ENCODE assay signal across 16 cellular contexts in genomic region chr2:19841918-19842693, GRCh38. TPM values are rescaled to one million over a fixed set of nuclear protein-coding genes. Genes with fewer than 3 reads are reported as not detected.
A peak's percentile ranks its signal among the peaks of the same experiment; 100 is the strongest.
DNase-seq lines count a peak whose midpoint lies in the region; ATAC-seq, FAIRE-seq and TF ChIP-seq lines count a peak whose summit lies in the region.
"Had no signal": no experiment of that assay in that cellular context is flagged by ENCODE, and none has a peak within 500 bp of the region (broad histone marks: within the 10 kb centered on the region; RNA-seq: fewer than 3 reads in every experiment).

No MANE protein-coding gene starts in this region.

- peaks cover 37% of the 10 kb centered on the region for H3K27me3 Mint-ChIP-seq in activated T-helper 17 cell treated with anti-CD3 and anti-CD28 coated beads, Interleukin-2, amount 50 U/mL, for 72 hours

- no peaks in the 10 kb centered on the region for H3K36me3 ChIP-seq in RWPE2 (ENCODE audit: low read depth)
- H3K36me3 ChIP-seq in bronchial epithelial cell (ENCODE audit: control insufficient read depth, insufficient read depth, low read length), result no peaks in the 10 kb centered on the region
- H3K36me3 ChIP-seq in kidney (ENCODE audit: control insufficient read depth in 1 of 2, insufficient read depth in 2 of 2, low read length in 2 of 2), result no peaks in the 10 kb centered on the region
- no peaks in the 10 kb centered on the region for H3K36me3 ChIP-seq in neuronal stem cell (replicated peaks in 1 of 2; ENCODE audit: control insufficient read depth in 2 of 2, insufficient read depth in 2 of 2, low read length in 2 of 2)
- H3K36me3 ChIP-seq: BE2C had no signal

- no CpG with 5 or more reads among the region's 9 CpGs for WGBS in neuronal stem cell (ENCODE audit: extremely low coverage in 2 of 2, insufficient read length in 2 of 2, insufficient replicate concordance in 1 of 2), 2 donors

- peak overlapping the region; percentile 34 for H4K91ac ChIP-seq in neuronal stem cell (ENCODE audit: low read depth, low read length, poor library complexity)

- H2BK15ac ChIP-seq in neuronal stem cell (ENCODE audit: low read length), result no peak overlapping the region

- H3K27ac Mint-ChIP-seq in activated T-helper 17 cell treated with anti-CD3 and anti-CD28 coated beads, Interleukin-2, amount 50 U/mL, for 72 hours, result no peak overlapping the region
- H3K27ac Mint-ChIP-seq: CD4-positive, alpha-beta memory T cell; H9 had no signal

- TF ChIP-seq CTCF in RWPE2 (IDR thresholded peaks at IDR 0.05; ENCODE audit: poor library complexity, severe bottlenecking), result no peak
- TF ChIP-seq CTCF in bronchial epithelial cell (IDR thresholded peaks at IDR 0.05; ENCODE audit: insufficient read depth, low read length, severe bottlenecking), result no peak
- TF ChIP-seq CTCF in kidney (IDR thresholded peaks at IDR 0.05; ENCODE audit: borderline replicate concordance, extremely low read depth, insufficient read depth), result no peak

- no peaks in the 10 kb centered on the region for H3K36me3 Mint-ChIP-seq in activated T-helper 17 cell treated with anti-CD3 and anti-CD28 coated beads, Interleukin-2, amount 50 U/mL, for 72 hours (ENCODE audit: low read depth)
- H3K36me3 Mint-ChIP-seq: CD4-positive, alpha-beta memory T cell had no signal

- no peak overlapping the region for H2BK12ac ChIP-seq in neuronal stem cell (ENCODE audit: low read length)

- H3K9me3 Mint-ChIP-seq in activated T-helper 17 cell treated with anti-CD3 and anti-CD28 coated beads, Interleukin-2, amount 50 U/mL, for 72 hours, result peaks cover 3% of the 10 kb centered on the region

- no peak for ATAC-seq in RWPE2 (ENCODE audit: low read depth)
- ATAC-seq in activated T-helper 17 cell treated with anti-CD3 and anti-CD28 coated beads, Interleukin-2, amount 50 U/mL, for 72 hours (replicated peaks), result no peak
- ATAC-seq: A549, GM12878 had no signal

- H3K27me3 ChIP-seq in RWPE2 (ENCODE audit: insufficient read depth, poor library complexity, severe bottlenecking), result no peaks in the 10 kb centered on the region
- no peaks in the 10 kb centered on the region for H3K27me3 ChIP-seq in bronchial epithelial cell (ENCODE audit: control insufficient read depth, insufficient read depth, low read length)
- H3K27me3 ChIP-seq in neuronal stem cell (ENCODE audit: control insufficient read depth in 3 of 3, insufficient read depth in 3 of 3, low read depth in 1 of 3, low read length in 3 of 3), result peaks cover 0 to 5% (median 0%) of the 10 kb centered on the region in 3 experiments

- intact Hi-C loops in kidney (cut with DNase I), result no loop called here

- H3K4me2 ChIP-seq in neuronal stem cell (ENCODE audit: insufficient read depth, low read length, poor library complexity, severe bottlenecking), result no peak overlapping the region
- H3K4me2 ChIP-seq: A549 had no signal

- no peaks in the 10 kb centered on the region for H3K4me1 Mint-ChIP-seq in activated T-helper 17 cell treated with anti-CD3 and anti-CD28 coated beads, Interleukin-2, amount 50 U/mL, for 72 hours
- H3K4me1 Mint-ChIP-seq: CD4-positive, alpha-beta memory T cell; H9 had no signal

- H3K9me3 ChIP-seq in RWPE2 (ENCODE audit: severe bottlenecking) (no peaks in the 10 kb centered on the region), kidney (ENCODE audit: control insufficient read depth in 1 of 2, low read length in 2 of 2) (no peaks in the 10 kb centered on the region), neuronal stem cell (replicated peaks in 1 of 2; ENCODE audit: control insufficient read depth in 2 of 2, insufficient read depth in 1 of 2, low read depth in 1 of 2, low read length in 2 of 2) (no peaks in the 10 kb centered on the region)
- H3K9me3 ChIP-seq: A549, BE2C had no signal

- no peaks in the 10 kb centered on the region for H3K79me1 ChIP-seq in neuronal stem cell (ENCODE audit: low read depth, low read length)

- no peak overlapping the region for H3K14ac ChIP-seq in neuronal stem cell (ENCODE audit: low read length)

- H4K8ac ChIP-seq in neuronal stem cell (ENCODE audit: low read depth, low read length), result no peak overlapping the region

- H2AK5ac ChIP-seq in neuronal stem cell (ENCODE audit: low read depth, low read length), result no peak overlapping the region

- no peak overlapping the region for H3K23ac ChIP-seq in neuronal stem cell (ENCODE audit: low read depth, low read length, poor library complexity)

- H3K27ac ChIP-seq in RWPE2 (ENCODE audit: poor library complexity, severe bottlenecking) (no peak overlapping the region), kidney (ENCODE audit: low read depth in 2 of 2, low read length in 2 of 2) (no peak overlapping the region), neuronal stem cell (replicated peaks; ENCODE audit: low read length) (no peak overlapping the region)
- H3K27ac ChIP-seq: A549, C4-2B had no signal

- peak; percentile 12 for DNase-seq in RWPE2 (ENCODE audit: low spot score)
- no peak for DNase-seq in bronchial epithelial cell (ENCODE audit: low read depth)
- peak; percentile 7 for DNase-seq in kidney
- DNase-seq in neuronal stem cell (ENCODE audit: low spot score), result no peak
- DNase-seq in RPMI8226, result no peak
- DNase-seq in SKM-1 (lab: John Stamatoyannopoulos, UW; ENCODE audit: unreplicated experiment), result no peak
- DNase-seq: BE2C; CD4-positive, alpha-beta memory T cell; DMS79; GOT3; H9 had no signal

- H2AFZ ChIP-seq in neuronal stem cell (ENCODE audit: low read length), result no peak overlapping the region

- H3K4me3 Mint-ChIP-seq in activated T-helper 17 cell treated with anti-CD3 and anti-CD28 coated beads, Interleukin-2, amount 50 U/mL, for 72 hours, result no peak overlapping the region
- H3K4me3 Mint-ChIP-seq: CD4-positive, alpha-beta memory T cell; H9 had no signal

- H3K18ac ChIP-seq in neuronal stem cell (ENCODE audit: low read length), result no peak overlapping the region

- H2BK5ac ChIP-seq in neuronal stem cell (ENCODE audit: low read length), result no peak overlapping the region

- H3K9ac ChIP-seq in kidney (ENCODE audit: low read length in 2 of 2) (no peak overlapping the region), neuronal stem cell (ENCODE audit: low read depth, low read length, poor library complexity) (no peak overlapping the region)

- H3K4ac ChIP-seq in neuronal stem cell (ENCODE audit: low read length), result no peak overlapping the region

- FAIRE-seq in bronchial epithelial cell (lab: Jason Lieb, UNC) (peak; percentile 55), kidney (lab: Jason Lieb, UNC) (no peak)
- FAIRE-seq: A549, GM12878, GM18507 had no signal

- H3K4me3 ChIP-seq in RWPE2 (ENCODE audit: severe bottlenecking) (no peak overlapping the region), bronchial epithelial cell (ENCODE audit: low read depth, low read length) (no peak overlapping the region), kidney (ENCODE audit: low read length in 2 of 2) (no peak overlapping the region), neuronal stem cell (ENCODE audit: low read length in 2 of 2) (no peak overlapping the region)
- H3K4me3 ChIP-seq: A549, GM12878 had no signal

- no peak overlapping the region for H2BK120ac ChIP-seq in neuronal stem cell (ENCODE audit: low read depth, low read length)

- H3K4me1 ChIP-seq in RWPE2 (ENCODE audit: insufficient read depth, poor library complexity, severe bottlenecking) (no peaks in the 10 kb centered on the region), kidney (ENCODE audit: control insufficient read depth in 1 of 2, insufficient read depth in 1 of 2, low read depth in 1 of 2, low read length in 2 of 2) (peaks cover 0 to 3% of the 10 kb centered on the region in 2 donors), neuronal stem cell (ENCODE audit: control insufficient read depth in 2 of 2, insufficient read depth in 1 of 2, low read depth in 1 of 2, low read length in 2 of 2) (no peaks in the 10 kb centered on the region)
- H3K4me1 ChIP-seq: BE2C had no signal

RNA-seq across cellular contexts. Expression of gene TTC32, which starts 59.7 kb away (rescaled TPM):
- total RNA-seq in bronchial epithelial cell (4.2 and 7.7 TPM in 2 replicates), kidney (17.7 TPM)
- 8.6 TPM for polyA plus RNA-seq in kidney (ENCODE audit: insufficient read depth, low read depth, low replicate concordance)
- polyA plus RNA-seq in neuronal stem cell (2013, experiment 1 of 2), result 41.4 TPM
- 42.4 TPM for polyA plus RNA-seq in neuronal stem cell (2013, experiment 2 of 2)
- 10 to 100 TPM; 19.5 to 62.7 TPM for total RNA-seq in activated T-helper 17 cell treated with anti-CD3 and anti-CD28 coated beads, Interleukin-2, amount 50 U/mL, for 72 hours

Comparison
In these comparisons a context has a peak if more than half of its experiments do, and no peak if none do; other contexts are left out.
1. DNase-seq: peak in RWPE2 (single experiment) and kidney (single experiment); none in bronchial epithelial cell (single experiment), neuronal stem cell (single experiment), RPMI8226 (single experiment) and SKM-1 (single experiment).